13 cellular contexts compared by ENCODE assay signal in the genomic region with DNA sequence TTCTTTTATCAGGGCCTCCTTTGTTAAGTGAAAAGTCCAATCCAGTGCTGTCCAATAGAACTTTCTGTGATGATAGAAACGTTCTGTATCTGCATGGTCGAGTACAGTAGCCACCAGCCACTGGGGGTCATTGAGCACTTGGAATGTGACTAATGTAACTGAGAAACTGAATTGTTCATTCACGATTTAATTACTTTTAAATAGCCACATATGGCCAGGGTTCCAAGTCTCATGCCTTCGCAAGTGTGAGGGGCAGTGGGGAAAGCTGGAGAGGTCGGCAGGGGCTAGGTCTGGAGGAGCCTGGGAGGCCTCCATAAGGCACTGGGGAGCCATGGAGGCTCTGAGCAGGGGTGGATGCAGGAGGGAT. TPM values are rescaled to one million over a fixed set of nuclear protein-coding genes. Genes with fewer than 3 reads are reported as not detected.
DNase-seq lines count a peak whose midpoint lies in the region; ATAC-seq, FAIRE-seq and TF ChIP-seq lines count a peak whose summit lies in the region.
"Had no signal": no experiment of that assay in that cellular context is flagged by ENCODE, and none has a peak within 500 bp of the region (broad histone marks: within the 10 kb centered on the region; RNA-seq: fewer than 3 reads in every experiment).

No MANE protein-coding gene starts in this region.

- in situ Hi-C loops in ACHN (cut with HindIII; ENCODE audit: low pct_ligation_motif_present, low pct_unique_long_range_greater_than_20kb, low sequenced_read_pairs) = no loop called here

- DNase-seq in ACHN = peak; percentile 52
- DNase-seq in colonic mucosa = no peak
- no peak for DNase-seq in pancreas
- no peak for DNase-seq in OCI-M1 (lab: John Stamatoyannopoulos, UW)
- no peak for DNase-seq in NOMO-1 treated with dmso at 0.1 percent for 144 hours (lab: John Stamatoyannopoulos, UW; ENCODE audit: unreplicated experiment)
- no peak for DNase-seq in NCI-H345 treated with DMSO at 0.1 percent for 48 hours (lab: John Stamatoyannopoulos, UW; ENCODE audit: unreplicated experiment)
- DNase-seq: cortex of kidney, NCI-H2029, occipital lobe, SJCRH30 had no signal

- H3K4me1 ChIP-seq in colonic mucosa (peaks cover 10% of the 10 kb centered on the region), pancreas (peaks cover 13 to 28% (median 16%) of the 10 kb centered on the region in 3 donors)

- H3K9me3 ChIP-seq in KOPT-K1 (ENCODE audit: insufficient read depth, low read length, poor library complexity, severe bottlenecking) (no peaks in the 10 kb centered on the region), colonic mucosa (no peaks in the 10 kb centered on the region), pancreas (no peaks in the 10 kb centered on the region)
- H3K9me3 ChIP-seq: SJCRH30 had no signal

- H3K4me3 ChIP-seq in colonic mucosa (no peak overlapping the region), pancreas (no peak overlapping the region)

- H3K27ac ChIP-seq in KOPT-K1 (ENCODE audit: low read depth, low read length, poor library complexity, severe bottlenecking) (peak overlapping the region; percentile 65), colonic mucosa (peak overlapping the region; percentile 79), pancreas (peak overlapping the region in 3 of 4 donors; percentile 80 to 88 (median 84))

- WGBS in pancreas, 2 donors = 50 to 56% methylated on average over 5 of the region's 5 CpGs

- H3K27me3 ChIP-seq in colonic mucosa (no peaks in the 10 kb centered on the region), pancreas (no peaks in the 10 kb centered on the region)
- H3K27me3 ChIP-seq: SJCRH30 had no signal

- H3K9ac ChIP-seq in colonic mucosa (ENCODE audit: low read depth in 2 of 2, low read length in 2 of 2) = no peak overlapping the region

- intact Hi-C loops in colonic mucosa (cut with DNase I) (no loop called here), pancreas (cut with DNase I) (no loop called here)

- ATAC-seq in pancreas (no peak), GM21529 (IDR thresholded peaks at IDR 0.05; ENCODE audit: unreplicated experiment) (no peak)

- H3K36me3 ChIP-seq in KOPT-K1 (ENCODE audit: insufficient read depth, low read length) (no peaks in the 10 kb centered on the region), colonic mucosa (no peaks in the 10 kb centered on the region), pancreas (no peaks in the 10 kb centered on the region)
- H3K36me3 ChIP-seq: SJCRH30 had no signal

- FAIRE-seq in pancreas (lab: Jason Lieb, UNC) = no peak
- FAIRE-seq: GM12878 had no signal

- TF ChIP-seq CTCF in colonic mucosa (IDR thresholded peaks at IDR 0.05) (no peak), pancreas (IDR thresholded peaks at IDR 0.05) (no peak)

RNA-seq across cellular contexts. Expression of gene SH2D6, which starts 20.6 kb away (rescaled TPM):
- total RNA-seq in colonic mucosa = 1 to 10 TPM; 1.6 to 9.2 TPM
- 1 to 10 TPM in 5 of 6 donors, under 1 TPM in 1; 0.70 to 9.7 (median 2.8) TPM for total RNA-seq in pancreas
- polyA plus RNA-seq in pancreas = 10 to 100 TPM; 21.3 to 28.1 TPM

RNA-seq across cellular contexts. Expression of gene CAPG, which starts 28.9 kb away (rescaled TPM):
- total RNA-seq in colonic mucosa (100 to 1,000 TPM; 102 to 105 TPM), pancreas (100 to 1,000 TPM in 1 of 6 donors, 10 to 100 TPM in 5; 10.9 to 111 (median 29.0) TPM)
- polyA plus RNA-seq in pancreas = 10 to 100 TPM; 37.6 to 41.3 TPM
